Comparison of ENCODE assay signal across 1 cellular context in the genomic region with DNA sequence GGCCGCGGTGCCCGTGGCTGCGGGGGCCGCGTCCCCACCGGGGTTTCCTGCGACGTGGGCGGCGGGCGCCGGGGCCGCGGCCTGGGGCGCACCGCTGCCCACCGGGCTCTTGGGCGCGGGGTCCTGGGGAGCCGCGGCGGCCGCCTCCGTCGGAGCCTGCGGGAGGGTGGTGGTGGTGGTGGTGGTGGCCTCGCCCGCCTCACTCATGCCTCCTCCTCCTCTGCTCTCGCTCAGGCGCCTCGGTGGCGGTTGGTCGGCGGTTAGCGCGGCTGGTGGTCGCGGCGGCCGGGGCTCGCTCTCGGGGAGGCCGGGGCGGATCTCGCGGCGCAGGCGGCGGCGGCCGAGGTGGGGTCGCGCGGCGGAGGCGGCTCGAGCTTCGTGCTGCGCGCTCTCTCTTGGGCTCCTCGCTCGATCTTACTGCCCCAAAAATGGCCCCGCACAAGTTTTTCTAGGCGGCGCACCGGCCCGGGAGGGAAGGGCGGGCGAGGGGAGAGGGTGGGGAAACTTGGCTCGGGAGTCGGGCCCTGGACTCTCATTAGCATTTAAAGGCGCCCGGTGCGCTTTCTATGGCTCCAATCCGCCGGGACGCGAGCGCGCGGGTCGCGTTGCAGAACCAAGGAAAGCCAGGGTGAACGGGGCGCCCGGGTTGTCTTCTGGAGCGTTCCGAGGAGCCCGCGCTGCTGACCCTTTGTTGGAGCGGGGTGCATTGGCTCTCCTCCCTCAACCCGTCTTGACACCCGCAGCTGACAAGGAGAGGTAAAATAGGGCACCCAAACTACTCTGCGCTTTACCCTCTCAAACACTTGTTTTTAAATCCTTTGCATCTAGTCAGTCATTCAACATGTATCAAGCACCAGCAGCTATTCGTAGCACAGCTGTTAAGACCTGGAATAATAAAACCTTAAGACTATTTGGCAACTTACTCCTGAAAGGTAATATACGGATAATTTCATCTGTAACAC.
TF ChIP-seq lines count a peak whose summit lies in the region.

A gene (minus strand): TSS at position 419 of the 962 bp plus-strand sequence. CDS start 212 bp downstream, at position 207.

TF ChIP-seq in H1, 55 proteins besides CTCF, POLR2A, EP300 and RAD21:
- 0 out of 2 replicates have a peak, but pooled peaks have one; percentile 55 for TF ChIP-seq POLR2AphosphoS5 (IDR thresholded peaks at IDR 0.05; ENCODE audit: low read depth, low read length)
- TF ChIP-seq, protein P1, sequence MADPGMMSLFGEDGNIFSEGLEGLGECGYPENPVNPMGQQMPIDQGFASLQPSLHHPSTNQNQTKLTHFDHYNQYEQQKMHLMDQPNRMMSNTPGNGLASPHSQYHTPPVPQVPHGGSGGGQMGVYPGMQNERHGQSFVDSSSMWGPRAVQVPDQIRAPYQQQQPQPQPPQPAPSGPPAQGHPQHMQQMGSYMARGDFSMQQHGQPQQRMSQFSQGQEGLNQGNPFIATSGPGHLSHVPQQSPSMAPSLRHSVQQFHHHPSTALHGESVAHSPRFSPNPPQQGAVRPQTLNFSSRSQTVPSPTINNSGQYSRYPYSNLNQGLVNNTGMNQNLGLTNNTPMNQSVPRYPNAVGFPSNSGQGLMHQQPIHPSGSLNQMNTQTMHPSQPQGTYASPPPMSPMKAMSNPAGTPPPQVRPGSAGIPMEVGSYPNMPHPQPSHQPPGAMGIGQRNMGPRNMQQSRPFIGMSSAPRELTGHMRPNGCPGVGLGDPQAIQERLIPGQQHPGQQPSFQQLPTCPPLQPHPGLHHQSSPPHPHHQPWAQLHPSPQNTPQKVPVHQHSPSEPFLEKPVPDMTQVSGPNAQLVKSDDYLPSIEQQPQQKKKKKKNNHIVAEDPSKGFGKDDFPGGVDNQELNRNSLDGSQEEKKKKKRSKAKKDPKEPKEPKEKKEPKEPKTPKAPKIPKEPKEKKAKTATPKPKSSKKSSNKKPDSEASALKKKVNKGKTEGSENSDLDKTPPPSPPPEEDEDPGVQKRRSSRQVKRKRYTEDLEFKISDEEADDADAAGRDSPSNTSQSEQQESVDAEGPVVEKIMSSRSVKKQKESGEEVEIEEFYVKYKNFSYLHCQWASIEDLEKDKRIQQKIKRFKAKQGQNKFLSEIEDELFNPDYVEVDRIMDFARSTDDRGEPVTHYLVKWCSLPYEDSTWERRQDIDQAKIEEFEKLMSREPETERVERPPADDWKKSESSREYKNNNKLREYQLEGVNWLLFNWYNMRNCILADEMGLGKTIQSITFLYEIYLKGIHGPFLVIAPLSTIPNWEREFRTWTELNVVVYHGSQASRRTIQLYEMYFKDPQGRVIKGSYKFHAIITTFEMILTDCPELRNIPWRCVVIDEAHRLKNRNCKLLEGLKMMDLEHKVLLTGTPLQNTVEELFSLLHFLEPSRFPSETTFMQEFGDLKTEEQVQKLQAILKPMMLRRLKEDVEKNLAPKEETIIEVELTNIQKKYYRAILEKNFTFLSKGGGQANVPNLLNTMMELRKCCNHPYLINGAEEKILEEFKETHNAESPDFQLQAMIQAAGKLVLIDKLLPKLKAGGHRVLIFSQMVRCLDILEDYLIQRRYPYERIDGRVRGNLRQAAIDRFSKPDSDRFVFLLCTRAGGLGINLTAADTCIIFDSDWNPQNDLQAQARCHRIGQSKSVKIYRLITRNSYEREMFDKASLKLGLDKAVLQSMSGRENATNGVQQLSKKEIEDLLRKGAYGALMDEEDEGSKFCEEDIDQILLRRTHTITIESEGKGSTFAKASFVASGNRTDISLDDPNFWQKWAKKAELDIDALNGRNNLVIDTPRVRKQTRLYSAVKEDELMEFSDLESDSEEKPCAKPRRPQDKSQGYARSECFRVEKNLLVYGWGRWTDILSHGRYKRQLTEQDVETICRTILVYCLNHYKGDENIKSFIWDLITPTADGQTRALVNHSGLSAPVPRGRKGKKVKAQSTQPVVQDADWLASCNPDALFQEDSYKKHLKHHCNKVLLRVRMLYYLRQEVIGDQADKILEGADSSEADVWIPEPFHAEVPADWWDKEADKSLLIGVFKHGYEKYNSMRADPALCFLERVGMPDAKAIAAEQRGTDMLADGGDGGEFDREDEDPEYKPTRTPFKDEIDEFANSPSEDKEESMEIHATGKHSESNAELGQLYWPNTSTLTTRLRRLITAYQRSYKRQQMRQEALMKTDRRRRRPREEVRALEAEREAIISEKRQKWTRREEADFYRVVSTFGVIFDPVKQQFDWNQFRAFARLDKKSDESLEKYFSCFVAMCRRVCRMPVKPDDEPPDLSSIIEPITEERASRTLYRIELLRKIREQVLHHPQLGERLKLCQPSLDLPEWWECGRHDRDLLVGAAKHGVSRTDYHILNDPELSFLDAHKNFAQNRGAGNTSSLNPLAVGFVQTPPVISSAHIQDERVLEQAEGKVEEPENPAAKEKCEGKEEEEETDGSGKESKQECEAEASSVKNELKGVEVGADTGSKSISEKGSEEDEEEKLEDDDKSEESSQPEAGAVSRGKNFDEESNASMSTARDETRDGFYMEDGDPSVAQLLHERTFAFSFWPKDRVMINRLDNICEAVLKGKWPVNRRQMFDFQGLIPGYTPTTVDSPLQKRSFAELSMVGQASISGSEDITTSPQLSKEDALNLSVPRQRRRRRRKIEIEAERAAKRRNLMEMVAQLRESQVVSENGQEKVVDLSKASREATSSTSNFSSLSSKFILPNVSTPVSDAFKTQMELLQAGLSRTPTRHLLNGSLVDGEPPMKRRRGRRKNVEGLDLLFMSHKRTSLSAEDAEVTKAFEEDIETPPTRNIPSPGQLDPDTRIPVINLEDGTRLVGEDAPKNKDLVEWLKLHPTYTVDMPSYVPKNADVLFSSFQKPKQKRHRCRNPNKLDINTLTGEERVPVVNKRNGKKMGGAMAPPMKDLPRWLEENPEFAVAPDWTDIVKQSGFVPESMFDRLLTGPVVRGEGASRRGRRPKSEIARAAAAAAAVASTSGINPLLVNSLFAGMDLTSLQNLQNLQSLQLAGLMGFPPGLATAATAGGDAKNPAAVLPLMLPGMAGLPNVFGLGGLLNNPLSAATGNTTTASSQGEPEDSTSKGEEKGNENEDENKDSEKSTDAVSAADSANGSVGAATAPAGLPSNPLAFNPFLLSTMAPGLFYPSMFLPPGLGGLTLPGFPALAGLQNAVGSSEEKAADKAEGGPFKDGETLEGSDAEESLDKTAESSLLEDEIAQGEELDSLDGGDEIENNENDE (IDR thresholded peaks at IDR 0.05; ENCODE audit: insufficient replicate concordance, low read length) = no peak
- no peak for TF ChIP-seq CTBP2 (IDR thresholded peaks at IDR 0.05; ENCODE audit: borderline replicate concordance, insufficient read depth, insufficient read length, low read length)
- TF ChIP-seq, protein P2, sequence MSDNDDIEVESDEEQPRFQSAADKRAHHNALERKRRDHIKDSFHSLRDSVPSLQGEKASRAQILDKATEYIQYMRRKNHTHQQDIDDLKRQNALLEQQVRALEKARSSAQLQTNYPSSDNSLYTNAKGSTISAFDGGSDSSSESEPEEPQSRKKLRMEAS (IDR thresholded peaks at IDR 0.05) = 0 out of 2 replicates have a peak, but pooled peaks have one; percentile 34
- TF ChIP-seq CHD1 (IDR thresholded peaks at IDR 0.05; ENCODE audit: low read depth, low read length) = no peak
- peak; percentile 84 for TF ChIP-seq TBP (IDR thresholded peaks at IDR 0.05; ENCODE audit: low read depth, low read length)
- TF ChIP-seq BACH1 (IDR thresholded peaks at IDR 0.05; ENCODE audit: low read length) = peak; percentile 19; the same call in 1 of the 2 replicates
- TF ChIP-seq YY1 (IDR thresholded peaks at IDR 0.05; ENCODE audit: low read depth, low read length) = peak; percentile 85
- no peak for TF ChIP-seq SAP30 (IDR thresholded peaks at IDR 0.05; ENCODE audit: insufficient read depth, insufficient replicate concordance, low read length)
- no peak for TF ChIP-seq RXRA (IDR thresholded peaks at IDR 0.05; ENCODE audit: insufficient read depth, low read depth, low read length)
- no peak for TF ChIP-seq JUND (IDR thresholded peaks at IDR 0.05; ENCODE audit: low read length)
- TF ChIP-seq KDM5A (IDR thresholded peaks at IDR 0.05; ENCODE audit: low read length) = no peak
- no peak for TF ChIP-seq EGR1 (IDR thresholded peaks at IDR 0.05; ENCODE audit: borderline replicate concordance, low read depth, low read length)
- TF ChIP-seq SUZ12 (IDR thresholded peaks at IDR 0.05; ENCODE audit: low read length) = no peak
- TF ChIP-seq SP2 (IDR thresholded peaks at IDR 0.05; ENCODE audit: low read length) = no peak
- TF ChIP-seq HDAC6 (IDR thresholded peaks at IDR 0.05; ENCODE audit: low read depth, low read length) = no peak
- peak; percentile 31 for TF ChIP-seq KDM4A (IDR thresholded peaks at IDR 0.05; ENCODE audit: low read depth, low read length, severe bottlenecking)
- TF ChIP-seq, protein P3, sequence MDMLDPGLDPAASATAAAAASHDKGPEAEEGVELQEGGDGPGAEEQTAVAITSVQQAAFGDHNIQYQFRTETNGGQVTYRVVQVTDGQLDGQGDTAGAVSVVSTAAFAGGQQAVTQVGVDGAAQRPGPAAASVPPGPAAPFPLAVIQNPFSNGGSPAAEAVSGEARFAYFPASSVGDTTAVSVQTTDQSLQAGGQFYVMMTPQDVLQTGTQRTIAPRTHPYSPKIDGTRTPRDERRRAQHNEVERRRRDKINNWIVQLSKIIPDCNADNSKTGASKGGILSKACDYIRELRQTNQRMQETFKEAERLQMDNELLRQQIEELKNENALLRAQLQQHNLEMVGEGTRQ (IDR thresholded peaks at IDR 0.05; ENCODE audit: low read length) = no peak
- TF ChIP-seq, protein P4, sequence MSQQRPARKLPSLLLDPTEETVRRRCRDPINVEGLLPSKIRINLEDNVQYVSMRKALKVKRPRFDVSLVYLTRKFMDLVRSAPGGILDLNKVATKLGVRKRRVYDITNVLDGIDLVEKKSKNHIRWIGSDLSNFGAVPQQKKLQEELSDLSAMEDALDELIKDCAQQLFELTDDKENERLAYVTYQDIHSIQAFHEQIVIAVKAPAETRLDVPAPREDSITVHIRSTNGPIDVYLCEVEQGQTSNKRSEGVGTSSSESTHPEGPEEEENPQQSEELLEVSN (IDR thresholded peaks at IDR 0.05) = peak; percentile 17; the same call in 1 of the 2 replicates
- TF ChIP-seq KDM1A (IDR thresholded peaks at IDR 0.05; ENCODE audit: borderline replicate concordance, low read length) = no peak
- TF ChIP-seq TEAD4 (IDR thresholded peaks at IDR 0.05; ENCODE audit: low read depth, low read length) = no peak
- TF ChIP-seq RNF2 (IDR thresholded peaks at IDR 0.05; ENCODE audit: borderline replicate concordance, low read depth, low read length, missing control alignments, poor library complexity, severe bottlenecking) = no peak
- no peak for TF ChIP-seq EZH2 (IDR thresholded peaks at IDR 0.05; ENCODE audit: low read depth, low read length, severe bottlenecking)
- TF ChIP-seq TAF7 (optimal IDR thresholded peaks at IDR 0.05; ENCODE audit: borderline replicate concordance, low read depth, low read length) = peak; percentile 76
- no peak for TF ChIP-seq NRF1 (IDR thresholded peaks at IDR 0.05; ENCODE audit: low read depth, low read length)
- TF ChIP-seq CREB1 (IDR thresholded peaks at IDR 0.05) = no peak
- TF ChIP-seq SIX5 (IDR thresholded peaks at IDR 0.05; ENCODE audit: low read depth, low read length) = no peak
- TF ChIP-seq SP1 (IDR thresholded peaks at IDR 0.05; ENCODE audit: low read depth, low read length) = no peak
- no peak for TF ChIP-seq TCF12 (IDR thresholded peaks at IDR 0.05; ENCODE audit: low read depth, low read length)
- TF ChIP-seq CHD2 (IDR thresholded peaks at IDR 0.05; ENCODE audit: low read length) = no peak
- TF ChIP-seq RFX5 (IDR thresholded peaks at IDR 0.05; ENCODE audit: borderline replicate concordance, low read depth, low read length) = no peak
- no peak for TF ChIP-seq FOSL1 (IDR thresholded peaks at IDR 0.05; ENCODE audit: insufficient read depth, low read depth, low read length)
- TF ChIP-seq JUN (IDR thresholded peaks at IDR 0.05; ENCODE audit: low read depth, low read length) = no peak
- TF ChIP-seq ZNF274 (IDR thresholded peaks at IDR 0.05; ENCODE audit: borderline replicate concordance, extremely low read depth, low read length) = no peak
- TF ChIP-seq POU5F1 (IDR thresholded peaks at IDR 0.05; ENCODE audit: low read depth, low read length) = no peak
- TF ChIP-seq SIN3A (conservative IDR thresholded peaks at IDR 0.05 in 1 of 2, IDR thresholded peaks at IDR 0.05 in 1 of 2; ENCODE audit: low read depth in 1 of 2, low read length in 2 of 2) = peak in 1 of 2 experiments; percentile 72; a peak in 1 of 4 replicates
- TF ChIP-seq TAF1 (IDR thresholded peaks at IDR 0.05; ENCODE audit: low read depth, low read length) = peak; percentile 85
- TF ChIP-seq ASH2L (IDR thresholded peaks at IDR 0.05; ENCODE audit: low read length) = peak; percentile 63
- no peak for TF ChIP-seq SIRT6 (IDR thresholded peaks at IDR 0.05; ENCODE audit: low read length)
- 0 out of 2 replicates have a peak, but pooled peaks have one; percentile 27 for TF ChIP-seq RBBP5 (IDR thresholded peaks at IDR 0.05; ENCODE audit: borderline replicate concordance, low read depth, low read length)
- TF ChIP-seq, protein P5, sequence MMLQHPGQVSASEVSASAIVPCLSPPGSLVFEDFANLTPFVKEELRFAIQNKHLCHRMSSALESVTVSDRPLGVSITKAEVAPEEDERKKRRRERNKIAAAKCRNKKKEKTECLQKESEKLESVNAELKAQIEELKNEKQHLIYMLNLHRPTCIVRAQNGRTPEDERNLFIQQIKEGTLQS (IDR thresholded peaks at IDR 0.05; ENCODE audit: insufficient read depth, low read depth, low read length) = no peak
- TF ChIP-seq NANOG (IDR thresholded peaks at IDR 0.05; ENCODE audit: insufficient read depth, low read depth, low read length, poor library complexity, severe bottlenecking) = no peak
- TF ChIP-seq BCL11A (IDR thresholded peaks at IDR 0.05; ENCODE audit: low read depth in 2 of 2, low read length in 2 of 2) = no peak
- TF ChIP-seq BRCA1 (IDR thresholded peaks at IDR 0.05; ENCODE audit: low read depth, low read length) = no peak
- TF ChIP-seq HDAC2 (IDR thresholded peaks at IDR 0.05; ENCODE audit: borderline replicate concordance in 1 of 2, low read depth in 2 of 2, low read length in 2 of 2) = no peak
- TF ChIP-seq PHF8 (conservative IDR thresholded peaks at IDR 0.05; ENCODE audit: low read depth, low read length) = peak; percentile 47; the same call in 1 of the 2 replicates
